Comparison of ENCODE assay signal across 23 cellular contexts in the genomic region with DNA sequence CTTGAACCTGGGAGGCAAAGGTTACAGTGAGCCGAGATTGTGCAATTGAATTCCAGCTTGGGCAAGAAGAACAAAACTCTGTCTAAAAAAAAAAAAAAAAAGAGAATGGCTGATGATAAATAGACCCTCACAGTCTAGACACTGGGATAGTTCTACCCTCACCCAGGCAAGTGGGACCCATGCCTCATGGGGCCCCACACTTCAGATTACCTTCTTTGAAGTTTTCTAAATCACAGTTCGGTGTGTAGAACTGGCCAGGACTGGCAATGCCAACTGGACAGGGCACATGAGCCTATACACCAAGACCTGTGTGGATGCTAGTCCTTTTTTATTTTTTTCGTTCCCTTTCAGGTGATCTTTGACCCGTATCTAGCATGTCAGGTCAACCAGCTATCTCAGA. TPM values are rescaled to one million over a fixed set of nuclear protein-coding genes. Genes with fewer than 3 reads are reported as not detected.
DNase-seq lines count a peak whose midpoint lies in the region; ATAC-seq, FAIRE-seq and TF ChIP-seq lines count a peak whose summit lies in the region.
"Had no signal": no experiment of that assay in that cellular context is flagged by ENCODE, and none has a peak within 500 bp of the region (broad histone marks: within the 10 kb centered on the region; RNA-seq: fewer than 3 reads in every experiment).

No MANE protein-coding gene starts in this region.

- in situ Hi-C loops in IMR-90 (cut with MboI; ENCODE audit: low sequenced_read_pairs) = no loop called here

- dilution Hi-C loops in IMR-90 (cut with HindIII; ENCODE audit: low sequenced_read_pairs, unreplicated experiment) = no loop called here
- dilution Hi-C loops in endothelial cell of umbilical vein (cut with MboI; ENCODE audit: extremely low pct_ligation_motif_present, low sequenced_read_pairs) = no loop called here

- no peak overlapping the region for H3K14ac ChIP-seq in IMR-90 (replicated peaks; ENCODE audit: low read depth, low read length)

- POLR2A ChIA-PET in IMR-90 (lab: Charles Lee; ENCODE audit: unreplicated experiment) = no interaction called here
- POLR2A ChIA-PET in endothelial cell of umbilical vein (lab: Charles Lee) = no interaction called here

- H3K9ac ChIP-seq in IMR-90 (ENCODE audit: low read depth, low read length) (no peak overlapping the region), endothelial cell of umbilical vein (replicated peaks; ENCODE audit: extremely low read depth, insufficient read depth, low read length) (no peak overlapping the region)
- H3K9ac ChIP-seq: BLaER1 had no signal

- no peak overlapping the region for H2BK15ac ChIP-seq in IMR-90 (ENCODE audit: low read depth, low read length)

- no peak overlapping the region for H2BK5ac ChIP-seq in IMR-90 (ENCODE audit: low read depth, low read length, poor library complexity, severe bottlenecking)

- H3K79me2 ChIP-seq in endothelial cell of umbilical vein (ENCODE audit: control insufficient read depth, insufficient read depth, low read length) = peaks cover 16% of the 10 kb centered on the region

- no TSS peak for BruUV-seq in IMR-90 (replicated peaks; lab: Mats Ljungman, UMichigan)
- no TSS peak for BruUV-seq in endothelial cell of umbilical vein (replicated peaks; lab: Mats Ljungman, UMichigan)

- H3K27ac ChIP-seq in IMR-90 (ENCODE audit: insufficient read depth, low read length) (no peak overlapping the region), endothelial cell of umbilical vein (ENCODE audit: insufficient read depth, low read depth, low read length) (no peak overlapping the region)
- H3K27ac ChIP-seq: BLaER1 had no signal

- H3K4me1 ChIP-seq in IMR-90 (ENCODE audit: control insufficient read depth, insufficient read depth, low read length) (peaks cover 1% of the 10 kb centered on the region; the same call in 1 of the 2 replicates), endothelial cell of umbilical vein (ENCODE audit: control insufficient read depth, extremely low read depth, insufficient read depth, low read length) (peaks cover 21% of the 10 kb centered on the region)
- H3K4me1 ChIP-seq: Caco-2 had no signal

- CTCF ChIA-PET in IMR-90 (lab: Yijun Ruan, JAX) = no interaction called here
- CTCF ChIA-PET in endothelial cell of umbilical vein (lab: Charles Lee) = interaction anchor here (2.0 kb wide), 1 partner anchor 26 kb away, joined by 4 read pairs; no protein-coding TSS in a partner anchor

- TF ChIP-seq CTCF in IMR-90 (conservative IDR thresholded peaks at IDR 0.05; ENCODE audit: low read depth, low read length) (no peak), endothelial cell of umbilical vein (IDR thresholded peaks at IDR 0.05; ENCODE audit: extremely low read depth in 1 of 2, insufficient read depth in 1 of 2, low read depth in 1 of 2, low read length in 2 of 2) (no peak), CD14-positive monocyte (IDR thresholded peaks at IDR 0.05) (no peak), osteocyte (IDR thresholded peaks at IDR 0.05) (no peak)

- peak overlapping the region; percentile 26 for H2AK9ac ChIP-seq in IMR-90 (replicated peaks; ENCODE audit: low read depth, low read length, poor library complexity)

- H3K27me3 Mint-ChIP-seq in stimulated activated memory B cell treated with anti-CD40 and anti-IgM and Interleukin-4, amounts not matched to agents 10 μg/mL and 1 μg/mL and 100 μg/mL, for 72 hours = no peaks in the 10 kb centered on the region
- peaks cover 0 to 4% (median 3%) of the 10 kb centered on the region in 3 donors for H3K27me3 Mint-ChIP-seq in CD14-positive monocyte (ENCODE audit: low read depth in 3 of 3)
- H3K27me3 Mint-ChIP-seq in osteocyte (ENCODE audit: unreplicated experiment) = peaks cover 5% of the 10 kb centered on the region

- no peak for FAIRE-seq in endothelial cell of umbilical vein (lab: Jason Lieb, UNC)
- FAIRE-seq: A204.1, D721Med, G401.6, GM12891, GM19239 had no signal

- H2BK20ac ChIP-seq in IMR-90 (ENCODE audit: low read depth, low read length) = no peak overlapping the region

- H3K9me1 ChIP-seq in IMR-90 (ENCODE audit: insufficient read depth, low read length) (no peaks in the 10 kb centered on the region; the same call in 1 of the 2 replicates), endothelial cell of umbilical vein (replicated peaks; ENCODE audit: control insufficient read depth, extremely low read depth, insufficient read depth, low read length) (no peaks in the 10 kb centered on the region)

- no peak overlapping the region for H4K8ac ChIP-seq in IMR-90 (ENCODE audit: low read depth in 2 of 2, low read length in 2 of 2)

- H3K79me1 ChIP-seq in IMR-90 (ENCODE audit: low read depth in 1 of 2, low read length in 2 of 2) = no peaks in the 10 kb centered on the region

- intact Hi-C loops in IMR-90 (cut with micrococcal nuclease) (no loop called here), endothelial cell of umbilical vein (cut with micrococcal nuclease) (no loop called here), CD14-positive monocyte (cut with micrococcal nuclease) (no loop called here)

- H2AK5ac ChIP-seq in IMR-90 (ENCODE audit: low read depth, low read length) = no peak overlapping the region

- H4K91ac ChIP-seq in IMR-90 (ENCODE audit: insufficient read depth, low read depth, low read length) = no peak overlapping the region

- no peak overlapping the region for H4K5ac ChIP-seq in IMR-90 (ENCODE audit: low read depth, low read length)

- H3K4me3 ChIP-seq in IMR-90 (ENCODE audit: insufficient read depth, low read depth, low read length) = no peak overlapping the region
- no peak overlapping the region for H3K4me3 ChIP-seq in endothelial cell of umbilical vein (replicated peaks in 1 of 3; ENCODE audit: insufficient read depth in 1 of 3, low read depth in 1 of 3, low read length in 3 of 3)
- H3K4me3 ChIP-seq: BLaER1 had no signal

- H3K27me3 ChIP-seq in IMR-90 (ENCODE audit: control insufficient read depth, insufficient read depth, low read length) = no peaks in the 10 kb centered on the region
- H3K27me3 ChIP-seq in endothelial cell of umbilical vein (ENCODE audit: control insufficient read depth in 2 of 2, insufficient read depth in 2 of 2, low read length in 2 of 2) = no peaks in the 10 kb centered on the region
- H3K27me3 ChIP-seq: BE2C, BLaER1 had no signal

- ATAC-seq in IMR-90 (ENCODE audit: low read depth) = no peak
- ATAC-seq in stimulated activated memory B cell treated with anti-CD40 and anti-IgM and Interleukin-4, amounts not matched to agents 10 μg/mL and 1 μg/mL and 100 μg/mL, for 72 hours = peak; percentile 50
- ATAC-seq: CD8-positive, alpha-beta T cell had no signal

- no peak overlapping the region for H3K27ac Mint-ChIP-seq in stimulated activated memory B cell treated with anti-CD40 and anti-IgM and Interleukin-4, amounts not matched to agents 10 μg/mL and 1 μg/mL and 100 μg/mL, for 72 hours
- H3K27ac Mint-ChIP-seq in CD14-positive monocyte = no peak overlapping the region
- no peak overlapping the region for H3K27ac Mint-ChIP-seq in osteocyte (ENCODE audit: unreplicated experiment)
- H3K27ac Mint-ChIP-seq: CD4-positive, alpha-beta T cell; CD8-positive, alpha-beta T cell had no signal

- H3K4me3 Mint-ChIP-seq in stimulated activated memory B cell treated with anti-CD40 and anti-IgM and Interleukin-4, amounts not matched to agents 10 μg/mL and 1 μg/mL and 100 μg/mL, for 72 hours = no peak overlapping the region
- H3K4me3 Mint-ChIP-seq in CD14-positive monocyte = no peak overlapping the region
- H3K4me3 Mint-ChIP-seq in osteocyte (ENCODE audit: unreplicated experiment) = no peak overlapping the region
- H3K4me3 Mint-ChIP-seq: CD4-positive, alpha-beta T cell; CD8-positive, alpha-beta T cell had no signal

- H3K18ac ChIP-seq in IMR-90 (ENCODE audit: low read depth, low read length) = no peak overlapping the region

- H3K9me3 ChIP-seq in IMR-90 (ENCODE audit: control insufficient read depth, insufficient read depth, low read length) (no peaks in the 10 kb centered on the region), endothelial cell of umbilical vein (replicated peaks; ENCODE audit: control insufficient read depth, insufficient read depth, low read length) (no peaks in the 10 kb centered on the region)
- H3K9me3 ChIP-seq: BE2C, BLaER1, Caco-2 had no signal

- H3K4me2 ChIP-seq in IMR-90 (ENCODE audit: low read depth, low read length) (no peak overlapping the region), endothelial cell of umbilical vein (ENCODE audit: insufficient read depth, low read length) (no peak overlapping the region)
- H3K4me2 ChIP-seq: BLaER1 had no signal

- TF ChIP-seq RAD21 in IMR-90 (IDR thresholded peaks at IDR 0.05; ENCODE audit: low read length) = no peak

- H3K36me3 ChIP-seq in IMR-90 (ENCODE audit: control insufficient read depth, insufficient read depth, low read length) = no peaks in the 10 kb centered on the region
- peaks cover 10% of the 10 kb centered on the region in 2 experiments for H3K36me3 ChIP-seq in endothelial cell of umbilical vein (ENCODE audit: control insufficient read depth in 2 of 2, extremely low read depth in 1 of 2, insufficient read depth in 2 of 2, low read length in 2 of 2)
- H3K36me3 ChIP-seq: BE2C, BLaER1 had no signal

- no peak for TF ChIP-seq POLR2A in IMR-90 (IDR thresholded peaks at IDR 0.05; ENCODE audit: low read depth, low read length)
- peak; percentile 58 for TF ChIP-seq POLR2A in endothelial cell of umbilical vein (IDR thresholded peaks at IDR 0.05; ENCODE audit: low read depth, low read length)

- no peak overlapping the region for H2AFZ ChIP-seq in IMR-90 (replicated peaks; ENCODE audit: low read length, poor library complexity)
- no peak overlapping the region for H2AFZ ChIP-seq in endothelial cell of umbilical vein (ENCODE audit: low read depth, low read length)

- DNase-seq in IMR-90 (no peak), endothelial cell of umbilical vein (ENCODE audit: low read depth, low spot score) (no peak), CD14-positive monocyte (ENCODE audit: low spot score) (no peak), osteocyte (ENCODE audit: extremely low spot score, unreplicated experiment) (no peak)
- DNase-seq: 8988T; ACHN; BE2C; C1 segment of cervical spinal cord; Caco-2; Calu3; CD4-positive, alpha-beta T cell; CD8-positive, alpha-beta T cell; DMS79 treated with DMSO at 0.1 percent for 48 hours; GF-D8 had no signal

- no peaks in the 10 kb centered on the region for H4K20me1 ChIP-seq in IMR-90 (ENCODE audit: insufficient read depth, low read length)
- peaks cover 2% of the 10 kb centered on the region for H4K20me1 ChIP-seq in endothelial cell of umbilical vein (replicated peaks; ENCODE audit: control insufficient read depth, extremely low read depth, insufficient read depth, low read length)
- H4K20me1 ChIP-seq: BLaER1 had no signal

- no peak overlapping the region for H3K4ac ChIP-seq in IMR-90 (ENCODE audit: low read depth, low read length)

- H3K23ac ChIP-seq in IMR-90 (ENCODE audit: low read depth, low read length) = no peak overlapping the region

- H3K36me3 Mint-ChIP-seq in stimulated activated memory B cell treated with anti-CD40 and anti-IgM and Interleukin-4, amounts not matched to agents 10 μg/mL and 1 μg/mL and 100 μg/mL, for 72 hours = no peaks in the 10 kb centered on the region
- no peaks in the 10 kb centered on the region for H3K36me3 Mint-ChIP-seq in CD14-positive monocyte
- no peaks in the 10 kb centered on the region for H3K36me3 Mint-ChIP-seq in osteocyte (ENCODE audit: unreplicated experiment)
- H3K36me3 Mint-ChIP-seq: CD8-positive, alpha-beta T cell had no signal

- WGBS in IMR-90 (ENCODE audit: extremely low coverage in 2 of 2, insufficient read length in 1 of 2), 2 experiments = 65% methylated on average over 2 of the region's 4 CpGs; no CpG with 5 or more reads in 1 of the 2 experiments

- no peak overlapping the region for H3K56ac ChIP-seq in IMR-90 (ENCODE audit: extremely low read depth, insufficient read depth, low read length)

- H3K9me3 Mint-ChIP-seq in stimulated activated memory B cell treated with anti-CD40 and anti-IgM and Interleukin-4, amounts not matched to agents 10 μg/mL and 1 μg/mL and 100 μg/mL, for 72 hours = no peaks in the 10 kb centered on the region
- H3K9me3 Mint-ChIP-seq in CD14-positive monocyte (peaks cover 0 to 3% (median 0%) of the 10 kb centered on the region in 7 donors), osteocyte (ENCODE audit: unreplicated experiment) (no peaks in the 10 kb centered on the region)
- H3K9me3 Mint-ChIP-seq: CD8-positive, alpha-beta T cell had no signal

- no peak overlapping the region for H2BK120ac ChIP-seq in IMR-90 (ENCODE audit: low read depth, low read length)

- no peaks in the 10 kb centered on the region for H3K4me1 Mint-ChIP-seq in stimulated activated memory B cell treated with anti-CD40 and anti-IgM and Interleukin-4, amounts not matched to agents 10 μg/mL and 1 μg/mL and 100 μg/mL, for 72 hours
- H3K4me1 Mint-ChIP-seq in CD14-positive monocyte (no peaks in the 10 kb centered on the region), osteocyte (ENCODE audit: unreplicated experiment) (no peaks in the 10 kb centered on the region)

RNA-seq across cellular contexts. Expression of gene VIP, which starts 24.3 kb away (rescaled TPM):
- total RNA-seq in IMR-90 (2012; rRNA removed) = not detected in 2 replicates
- polyA plus RNA-seq in IMR-90 (2012; rRNA removed) = not detected in 2 replicates
- not detected in 2 replicates for polyA plus RNA-seq in IMR-90 (2012; cell fraction: cytosol; rRNA removed)
- 0.16 TPM in 1 of 2 replicates, not detected in the other for polyA plus RNA-seq in IMR-90 (2012; cell fraction: nucleus; rRNA removed; ENCODE audit: low replicate concordance)
- 1.2 and 2.0 TPM in 2 replicates for total RNA-seq in endothelial cell of umbilical vein
- 0.70 and 0.89 TPM in 2 replicates for polyA plus RNA-seq in endothelial cell of umbilical vein
- 0.23 and 0.42 TPM in 2 replicates for polyA plus RNA-seq in endothelial cell of umbilical vein (2011; cell fraction: cytosol; rRNA removed)
- 16.7 and 19.2 TPM in 2 replicates for polyA plus RNA-seq in endothelial cell of umbilical vein (2011; cell fraction: nucleus; rRNA removed)
- 0.42 and 1.3 TPM in 2 replicates for polyA plus RNA-seq in endothelial cell of umbilical vein (2012)
- 0.49 and 1.3 TPM in 2 replicates for polyA minus RNA-seq in endothelial cell of umbilical vein
- polyA minus RNA-seq in endothelial cell of umbilical vein (2011; cell fraction: cytosol; rRNA and poly(A)+ RNA removed) = not detected
- polyA minus RNA-seq in endothelial cell of umbilical vein (2011; cell fraction: nucleus; rRNA and poly(A)+ RNA removed) = 1.3 and 2.2 TPM in 2 replicates
- polyA plus RNA-seq in CD14-positive monocyte = not detected
- total RNA-seq in osteocyte = not detected in 2 replicates
- total RNA-seq: A673; Caco-2; Calu3; CD4-positive, alpha-beta T cell; CD8-positive, alpha-beta T cell had no signal
- polyA plus RNA-seq: AG04450 had no signal

RNA-seq across cellular contexts. Expression of gene MYCT1, which starts 28.6 kb away (rescaled TPM):
- total RNA-seq in IMR-90 (2012; rRNA removed) (0.90 and 1.1 TPM in 2 replicates), endothelial cell of umbilical vein (106 and 119 TPM in 2 replicates), osteocyte (not detected in 2 replicates)
- polyA plus RNA-seq in IMR-90 (2012; rRNA removed) (0.79 and 0.89 TPM in 2 replicates), endothelial cell of umbilical vein (103 and 110 TPM in 2 replicates), CD14-positive monocyte (not detected)
- 0.27 and 0.41 TPM in 2 replicates for polyA plus RNA-seq in IMR-90 (2012; cell fraction: cytosol; rRNA removed)
- polyA plus RNA-seq in IMR-90 (2012; cell fraction: nucleus; rRNA removed; ENCODE audit: low replicate concordance) = 0.23 and 1.1 TPM in 2 replicates
- 88.0 and 93.5 TPM in 2 replicates for polyA plus RNA-seq in endothelial cell of umbilical vein (2011; cell fraction: cytosol; rRNA removed)
- 108 and 121 TPM in 2 replicates for polyA plus RNA-seq in endothelial cell of umbilical vein (2011; cell fraction: nucleus; rRNA removed)
- 61.9 and 87.5 TPM in 2 replicates for polyA plus RNA-seq in endothelial cell of umbilical vein (2012)
- polyA minus RNA-seq in endothelial cell of umbilical vein = 188 and 189 TPM in 2 replicates
- not detected for polyA minus RNA-seq in endothelial cell of umbilical vein (2011; cell fraction: cytosol; rRNA and poly(A)+ RNA removed)
- 138 and 188 TPM in 2 replicates for polyA minus RNA-seq in endothelial cell of umbilical vein (2011; cell fraction: nucleus; rRNA and poly(A)+ RNA removed)
- total RNA-seq: A673; Caco-2; Calu3; CD4-positive, alpha-beta T cell; CD8-positive, alpha-beta T cell had no signal

Comparison
In these comparisons a context has a peak if more than half of its experiments do, and no peak if none do; other contexts are left out.
1. RNA of gene MYCT1, which starts 28.6 kb away (total RNA-seq): 106 to 119 TPM in endothelial cell of umbilical vein; 0.90 to 1.1 TPM in IMR-90 and not detected in osteocyte; every median in the first group is over 10 times any median in the second.